14 cellular contexts compared by ENCODE assay signal in genomic region chr6:46993846-46994245, GRCh38. TPM values are rescaled to one million over a fixed set of nuclear protein-coding genes. Genes with fewer than 3 reads are reported as not detected.
DNase-seq lines count a peak whose midpoint lies in the region; ATAC-seq, FAIRE-seq and TF ChIP-seq lines count a peak whose summit lies in the region.
"Had no signal": no experiment of that assay in that cellular context is flagged by ENCODE, and none has a peak within 500 bp of the region (broad histone marks: within the 10 kb centered on the region; RNA-seq: fewer than 3 reads in every experiment).

No MANE protein-coding gene starts in this region.

- no peaks in the 10 kb centered on the region for H3K36me3 ChIP-seq in keratinocyte (ENCODE audit: control insufficient read depth in 2 of 2, extremely low read depth in 1 of 2, insufficient read depth in 2 of 2, low read length in 2 of 2)
- H3K36me3 ChIP-seq: BE2C had no signal

- no peaks in the 10 kb centered on the region for H4K20me1 ChIP-seq in keratinocyte (ENCODE audit: control insufficient read depth, extremely low read depth, insufficient read depth, low read length)

- no peaks in the 10 kb centered on the region for H3K9me3 ChIP-seq in AG04450 (ENCODE audit: control insufficient read depth, insufficient read depth, low read length)
- H3K9me3 ChIP-seq in keratinocyte (ENCODE audit: control insufficient read depth, low read depth, low read length), result no peaks in the 10 kb centered on the region
- H3K9me3 ChIP-seq: BE2C had no signal

- TF ChIP-seq CTCF in AG04450 (IDR thresholded peaks at IDR 0.05; ENCODE audit: low read depth, low read length) (no peak), astrocyte of the cerebellum (IDR thresholded peaks at IDR 0.05; ENCODE audit: low read depth, low read length, missing control alignments) (no peak), keratinocyte (optimal IDR thresholded peaks at IDR 0.05 in 1 of 3, IDR thresholded peaks at IDR 0.05 in 1 of 3, conservative IDR thresholded peaks at IDR 0.05 in 1 of 3; ENCODE audit: extremely low read depth in 1 of 3, insufficient read depth in 2 of 3, low read length in 3 of 3) (no peak), GM13977 (IDR thresholded peaks at IDR 0.05; ENCODE audit: extremely low read depth, insufficient read depth, missing control alignments) (no peak)

- ATAC-seq in GM21515 (IDR thresholded peaks at IDR 0.05; ENCODE audit: unreplicated experiment) (no peak), HG02870 (IDR thresholded peaks at IDR 0.05; ENCODE audit: unreplicated experiment) (no peak)

- in situ Hi-C loops in astrocyte of the cerebellum (cut with HindIII; ENCODE audit: low sequenced_read_pairs) (no loop called here), GM13977 (cut with MboI; ENCODE audit: low pct_unique_long_range_greater_than_20kb, low sequenced_read_pairs, unreplicated experiment) (no loop called here)

- H3K4me1 ChIP-seq in keratinocyte (ENCODE audit: control insufficient read depth, extremely low read depth, insufficient read depth, low read length), result peaks cover 33% of the 10 kb centered on the region
- H3K4me1 ChIP-seq: BE2C had no signal

- H3K4me2 ChIP-seq in keratinocyte (ENCODE audit: control insufficient read depth, extremely low read depth, insufficient read depth, low read depth, low read length), result no peak overlapping the region

- no peak overlapping the region for H3K9ac ChIP-seq in keratinocyte (ENCODE audit: control insufficient read depth, extremely low read depth, insufficient read depth, low read length)

- no peak overlapping the region for H3K4me3 ChIP-seq in AG04450 (ENCODE audit: low read depth, low read length)
- no peak overlapping the region for H3K4me3 ChIP-seq in astrocyte of the cerebellum (ENCODE audit: low read depth, low read length)
- no peak overlapping the region for H3K4me3 ChIP-seq in keratinocyte (ENCODE audit: control insufficient read depth in 2 of 3, extremely low read depth in 1 of 3, insufficient read depth in 2 of 3, low read depth in 1 of 3, low read length in 3 of 3)

- no peaks in the 10 kb centered on the region for H3K9me1 ChIP-seq in keratinocyte (ENCODE audit: control insufficient read depth, extremely low read depth, insufficient read depth, low read length)

- CTCF ChIA-PET in AG04450 (lab: Charles Lee), result interaction anchor here (0.6 to 1.3 kb wide), 2 partner anchors 138 to 145 kb away, joined by 3 to 5 read pairs; no protein-coding TSS in a partner anchor

- POLR2A ChIA-PET in AG04450 (lab: Yijun Ruan, JAX), result no interaction called here

- DNase-seq in AG04450 (ENCODE audit: low read depth, low spot score) (peak; percentile 2), HS-5 (ENCODE audit: low read depth) (peak; percentile 88), astrocyte of the cerebellum (ENCODE audit: low read depth) (peak; percentile 79), keratinocyte (ENCODE audit: low read depth, low spot score) (peak; percentile 63), GM13977 (ENCODE audit: low spot score) (no peak)
- DNase-seq in activated naive CD4-positive, alpha-beta T cell treated with anti-CD3 and anti-CD28 coated beads, Interleukin-2, amount 50 U/mL, for 16 hours, result no peak
- DNase-seq: BE2C; effector CD4-positive, alpha-beta T cell; GOT3; naive B cell; stimulated activated CD4-positive, alpha-beta T cell treated with anti-CD3 and anti-CD28 coated beads, Interleukin-12 subunit alpha, Interleukin-12 subunit beta, amount 100 ng/mL, for 4 hours; stimulated activated CD8-positive, alpha-beta memory T cell treated with anti-CD3 and anti-CD28 coated beads, Interleukin-4, amount 100 ng/mL, for 48 hours had no signal

- H3K27me3 ChIP-seq in AG04450 (ENCODE audit: control insufficient read depth, insufficient read depth, low read length) (peaks cover 4% of the 10 kb centered on the region), keratinocyte (ENCODE audit: control insufficient read depth, extremely low read depth, insufficient read depth, low read length) (no peaks in the 10 kb centered on the region)

- H3K79me2 ChIP-seq in keratinocyte (ENCODE audit: control insufficient read depth, insufficient read depth, low read length), result no peaks in the 10 kb centered on the region

- H2AFZ ChIP-seq in keratinocyte (ENCODE audit: control insufficient read depth, low read length), result no peak overlapping the region

- dilution Hi-C loops in keratinocyte (cut with MboI; ENCODE audit: extremely low pct_ligation_motif_present, low sequenced_read_pairs), result no loop called here

- FAIRE-seq in keratinocyte (lab: Jason Lieb, UNC), result peak; percentile 99

- H3K27ac ChIP-seq in AG04450 (ENCODE audit: low read depth, low read length) (no peak overlapping the region), keratinocyte (ENCODE audit: control insufficient read depth, insufficient read depth, low read length) (peak overlapping the region; percentile 1)

RNA-seq across cellular contexts. Expression of gene ADGRF1, which starts 48.3 kb away (rescaled TPM):
- not detected in 2 replicates for polyA plus RNA-seq in AG04450 (2011; rRNA removed)
- polyA minus RNA-seq in AG04450 (2011; rRNA and poly(A)+ RNA removed), result not detected in 2 replicates
- 27.7 to 43.9 TPM (median 35.3 TPM) in 3 replicates for polyA plus RNA-seq in keratinocyte
- polyA plus RNA-seq in keratinocyte (2011; ENCODE audit: low read depth), result 0.81 TPM
- polyA plus RNA-seq in keratinocyte (2011; cell fraction: cytosol; rRNA removed), result 10.6 and 18.7 TPM in 2 replicates
- polyA plus RNA-seq in keratinocyte (2011; cell fraction: nucleus; rRNA removed), result 49.2 and 51.7 TPM in 2 replicates
- polyA plus RNA-seq in keratinocyte (2012; ENCODE audit: low replicate concordance), result 1.3 and 18.6 TPM in 2 replicates
- polyA minus RNA-seq in keratinocyte, result 27.6 to 62.8 TPM (median 50.3 TPM) in 3 replicates
- 22.8 TPM for polyA minus RNA-seq in keratinocyte (2011; cell fraction: cytosol; rRNA and poly(A)+ RNA removed)
- 30.0 and 57.9 TPM in 2 replicates for polyA minus RNA-seq in keratinocyte (2011; cell fraction: nucleus; rRNA and poly(A)+ RNA removed)

Comparison
In these comparisons a context has a peak if more than half of its experiments do, and no peak if none do; other contexts are left out.
1. DNase-seq: peak in AG04450 (single experiment), HS-5 (single experiment), astrocyte of the cerebellum (single experiment) and keratinocyte (single experiment); none in activated naive CD4-positive, alpha-beta T cell treated with anti-CD3 and anti-CD28 coated beads, Interleukin-2, amount 50 U/mL, for 16 hours (single experiment) and GM13977 (single experiment).